Comparison of ENCODE assay signal across 3 cellular contexts in genomic region chr6:88577461-88577860, GRCh38.
"Had no signal": no experiment of that assay in that cellular context is flagged by ENCODE, and none has a peak within 500 bp of the region (broad histone marks: within the 10 kb centered on the region; RNA-seq: fewer than 3 reads in every experiment).

No MANE protein-coding gene starts in this region.

- H3K4me3 ChIP-seq: GM12878 had no signal

- DNase-seq: GDM1, GF-D8 had no signal

- ATAC-seq: GM12878 had no signal
